In genomic region chr10:110033724-110034235, GRCh38 we compare ENCODE assay signal across 24 cellular contexts. TPM values are rescaled to one million over a fixed set of nuclear protein-coding genes. Genes with fewer than 3 reads are reported as not detected.
A peak's percentile ranks its signal among the peaks of the same experiment; 100 is the strongest.
DNase-seq lines count a peak whose midpoint lies in the region; ATAC-seq and TF ChIP-seq lines count a peak whose summit lies in the region.
"Had no signal": no experiment of that assay in that cellular context is flagged by ENCODE, and none has a peak within 500 bp of the region (broad histone marks: within the 10 kb centered on the region; RNA-seq: fewer than 3 reads in every experiment).

No MANE protein-coding gene starts in this region.

- H3K27me3 ChIP-seq in left ventricle myocardium inferior (ENCODE audit: low read depth) (no peaks in the 10 kb centered on the region), layer of hippocampus (ENCODE audit: control insufficient read depth, insufficient read depth, low read length) (no peaks in the 10 kb centered on the region), tibial nerve (no peaks in the 10 kb centered on the region)
- H3K27me3 ChIP-seq: BLaER1 treated with 17β-estradiol and CSF1 and Interleukin-3, amounts not matched to agents 10 nM and 100 nM; SJSA1; spleen; suprapubic skin had no signal

- H3K9me3 Mint-ChIP-seq in activated naive CD4-positive, alpha-beta T cell treated with anti-CD3 and anti-CD28 coated beads, Interleukin-2, amount 10 ng/mL, durations not matched to agents 7 days and 5 days, result no peaks in the 10 kb centered on the region
- H3K9me3 Mint-ChIP-seq: activated T-cell treated with anti-CD3 and anti-CD28 coated beads, Interleukin-2, amount 50 U/mL, for 72 hours had no signal

- DNase-seq in left ventricle myocardium inferior, result no peak
- no peak for DNase-seq in Right ventricle myocardium inferior (ENCODE audit: missing footprints)
- DNase-seq in astrocyte of the hippocampus (ENCODE audit: low read depth, low spot score), result peak; percentile 21
- no peak for DNase-seq in tibial nerve (ENCODE audit: low spot score in 2 of 2)
- no peak for DNase-seq in DMS153 (lab: John Stamatoyannopoulos, UW)
- DNase-seq in activated naive CD4-positive, alpha-beta T cell treated with anti-CD3 and anti-CD28 coated beads, Interleukin-2, amount 10 ng/mL, durations not matched to agents 7 days and 5 days, result no peak
- DNase-seq: activated CD8-positive, alpha-beta memory T cell treated with anti-CD3 and anti-CD28 coated beads for 24 hours; activated T-cell treated with anti-CD3 and anti-CD28 coated beads, Interleukin-2, amount 50 U/mL, for 72 hours; lower lobe of right lung; NCI-H2227 treated with DMSO at 0.1 percent for 48 hours; spleen; T-helper 9 cell had no signal

- H3K36me3 ChIP-seq in left ventricle myocardium inferior, result no peaks in the 10 kb centered on the region
- H3K36me3 ChIP-seq in tibial nerve, result peaks cover 0 to 5% (median 0%) of the 10 kb centered on the region in 3 donors
- H3K36me3 ChIP-seq: lower lobe of right lung, prostate gland, spleen, suprapubic skin had no signal

- H3K27ac Mint-ChIP-seq in activated naive CD4-positive, alpha-beta T cell treated with anti-CD3 and anti-CD28 coated beads, Interleukin-2, amount 10 ng/mL, durations not matched to agents 7 days and 5 days, result no peak overlapping the region
- H3K27ac Mint-ChIP-seq: natural killer cell treated with Interleukin-12 subunit alpha and Interleukin-12 subunit beta and Interleukin-15 and Interleukin-18, amount 100 ng/mL, for 72 hours had no signal

- intact Hi-C loops in left ventricle myocardium inferior (cut with micrococcal nuclease), result no loop called here
- intact Hi-C loops in Right ventricle myocardium inferior (cut with DNase I), result no loop called here

- WGBS in tibial nerve, 2 donors, result 8 to 9% methylated on average over 2 of the region's 2 CpGs

- no peak for ATAC-seq in Right ventricle myocardium inferior
- ATAC-seq in HG03432 (IDR thresholded peaks at IDR 0.05; ENCODE audit: unreplicated experiment), result no peak
- ATAC-seq: activated CD4-positive, CD25-positive, alpha-beta regulatory T cell treated with anti-CD3 and anti-CD28 coated beads, Interleukin-2, amount 50 U/mL, for 24 hours; activated T-cell treated with anti-CD3 and anti-CD28 coated beads, Interleukin-2, amount 50 U/mL, for 72 hours; esophagus mucosa; GM12878; HCT116; lower lobe of right lung; natural killer cell treated with Interleukin-12 subunit alpha and Interleukin-12 subunit beta and Interleukin-15 and Interleukin-18, amount 100 ng/mL, for 72 hours had no signal

- peaks cover 13% of the 10 kb centered on the region for H3K36me3 Mint-ChIP-seq in activated naive CD4-positive, alpha-beta T cell treated with anti-CD3 and anti-CD28 coated beads, Interleukin-2, amount 10 ng/mL, durations not matched to agents 7 days and 5 days
- H3K36me3 Mint-ChIP-seq: natural killer cell treated with Interleukin-12 subunit alpha and Interleukin-12 subunit beta and Interleukin-15 and Interleukin-18, amount 100 ng/mL, for 72 hours had no signal

- H3K4me1 ChIP-seq in left ventricle myocardium inferior (peaks cover 87% of the 10 kb centered on the region), tibial nerve (peaks cover 2 to 78% (median 33%) of the 10 kb centered on the region in 4 donors)

- no peak overlapping the region for H3K4me3 Mint-ChIP-seq in activated naive CD4-positive, alpha-beta T cell treated with anti-CD3 and anti-CD28 coated beads, Interleukin-2, amount 10 ng/mL, durations not matched to agents 7 days and 5 days
- H3K4me3 Mint-ChIP-seq: activated naive CD8-positive, alpha-beta T cell; activated T-cell treated with anti-CD3 and anti-CD28 coated beads, Interleukin-2, amount 50 U/mL, for 72 hours; natural killer cell treated with Interleukin-12 subunit alpha and Interleukin-12 subunit beta and Interleukin-15 and Interleukin-18, amount 100 ng/mL, for 72 hours had no signal

- H3K27me3 Mint-ChIP-seq in activated naive CD4-positive, alpha-beta T cell treated with anti-CD3 and anti-CD28 coated beads, Interleukin-2, amount 10 ng/mL, durations not matched to agents 7 days and 5 days, result no peaks in the 10 kb centered on the region
- H3K27me3 Mint-ChIP-seq: activated naive CD8-positive, alpha-beta T cell; natural killer cell treated with Interleukin-12 subunit alpha and Interleukin-12 subunit beta and Interleukin-15 and Interleukin-18, amount 100 ng/mL, for 72 hours had no signal

- H3K4me3 ChIP-seq in left ventricle myocardium inferior, result peak overlapping the region; percentile 10
- H3K4me3 ChIP-seq in tibial nerve, result no peak overlapping the region
- H3K4me3 ChIP-seq: BLaER1 treated with 17β-estradiol and CSF1 and Interleukin-3, amounts not matched to agents 10 nM and 100 nM; GM12878; lower lobe of right lung; prostate gland; SJSA1; spleen; suprapubic skin had no signal

- peak overlapping the region; percentile 67 for H3K27ac ChIP-seq in left ventricle myocardium inferior (replicated peaks)
- peak overlapping the region; percentile 74 for H3K27ac ChIP-seq in layer of hippocampus (ENCODE audit: low read depth, low read length)
- peak overlapping the region; percentile 5 to 61 (median 29) for H3K27ac ChIP-seq in tibial nerve
- H3K27ac ChIP-seq: BLaER1 treated with 17β-estradiol and CSF1 and Interleukin-3, amounts not matched to agents 10 nM and 100 nM; lower lobe of right lung; prostate gland; SJSA1; spleen; suprapubic skin had no signal

- H3K9me3 ChIP-seq in left ventricle myocardium inferior (replicated peaks) (no peaks in the 10 kb centered on the region), tibial nerve (no peaks in the 10 kb centered on the region)
- H3K9me3 ChIP-seq: BLaER1 treated with 17β-estradiol and CSF1 and Interleukin-3, amounts not matched to agents 10 nM and 100 nM; lower lobe of right lung; prostate gland; SJSA1; spleen; suprapubic skin had no signal

- CTCF ChIA-PET in activated naive CD4-positive, alpha-beta T cell treated with anti-CD3 and anti-CD28 coated beads, Interleukin-2, amount 10 ng/mL, durations not matched to agents 7 days and 5 days (lab: Charles Lee), result interaction anchor here (0.7 to 1.7 kb wide), 2 partner anchors 24 to 372 kb away, joined by 4 to 5 read pairs; no protein-coding TSS in a partner anchor

- TF ChIP-seq EP300 in tibial nerve (IDR thresholded peaks at IDR 0.05), result no peak

- TF ChIP-seq POLR2A in tibial nerve (IDR thresholded peaks at IDR 0.05), result no peak

- TF ChIP-seq CTCF in left ventricle myocardium inferior (IDR thresholded peaks at IDR 0.05; ENCODE audit: borderline replicate concordance) (no peak), tibial nerve (IDR thresholded peaks at IDR 0.05) (no peak)

- H3K4me1 Mint-ChIP-seq in activated naive CD4-positive, alpha-beta T cell treated with anti-CD3 and anti-CD28 coated beads, Interleukin-2, amount 10 ng/mL, durations not matched to agents 7 days and 5 days, result peaks cover 51% of the 10 kb centered on the region

RNA-seq across cellular contexts. Expression of gene ADD3, which starts 26.0 kb away (rescaled TPM):
- total RNA-seq in left ventricle myocardium inferior (113 TPM), Right ventricle myocardium inferior (121 TPM), tibial nerve (100 to 1,000 TPM; 208 to 639 (median 443) TPM)
